8 cellular contexts compared by ENCODE assay signal in genomic region chr14:97978336-97978735, GRCh38.
A peak's percentile ranks its signal among the peaks of the same experiment; 100 is the strongest.
DNase-seq lines count a peak whose midpoint lies in the region; ATAC-seq lines count a peak whose summit lies in the region.

No MANE protein-coding gene starts in this region.

- ATAC-seq in left lobe of liver (peak; percentile 69), HG02610 (IDR thresholded peaks at IDR 0.05; ENCODE audit: unreplicated experiment) (no peak), HG02938 (IDR thresholded peaks at IDR 0.05; ENCODE audit: unreplicated experiment) (no peak)

- DNase-seq in CD1c-positive myeloid dendritic cell (ENCODE audit: extremely low spot score) (peak; percentile 3), NCI-H1436 (lab: John Stamatoyannopoulos, UW) (peak; percentile 81), left lobe of liver (ENCODE audit: low spot score) (peak; percentile 48)
- DNase-seq in activated CD4-positive, alpha-beta T cell treated with anti-CD3 and anti-CD28 coated beads for 24 hours (ENCODE audit: low read depth in 2 of 2) = peak; percentile 73 to 76
- DNase-seq in central memory CD4-positive, alpha-beta T cell = peak; percentile 67
- peak; percentile 75 for DNase-seq in stimulated activated CD4-positive, alpha-beta T cell treated with anti-CD3 and anti-CD28 coated beads, Interleukin-2, amount 100 ng/mL, for 4 hours (ENCODE audit: low read depth)

Comparison
In these comparisons a context has a peak if more than half of its experiments do, and no peak if none do; other contexts are left out.
1. DNase-seq: peak in every context shown above with its lines; median percentile 81 in NCI-H1436; 75 in stimulated activated CD4-positive, alpha-beta T cell treated with anti-CD3 and anti-CD28 coated beads, Interleukin-2, amount 100 ng/mL, for 4 hours; 74 in activated CD4-positive, alpha-beta T cell treated with anti-CD3 and anti-CD28 coated beads for 24 hours; 67 in central memory CD4-positive, alpha-beta T cell; 48 in left lobe of liver; 3 in CD1c-positive myeloid dendritic cell.